In the genomic region with DNA sequence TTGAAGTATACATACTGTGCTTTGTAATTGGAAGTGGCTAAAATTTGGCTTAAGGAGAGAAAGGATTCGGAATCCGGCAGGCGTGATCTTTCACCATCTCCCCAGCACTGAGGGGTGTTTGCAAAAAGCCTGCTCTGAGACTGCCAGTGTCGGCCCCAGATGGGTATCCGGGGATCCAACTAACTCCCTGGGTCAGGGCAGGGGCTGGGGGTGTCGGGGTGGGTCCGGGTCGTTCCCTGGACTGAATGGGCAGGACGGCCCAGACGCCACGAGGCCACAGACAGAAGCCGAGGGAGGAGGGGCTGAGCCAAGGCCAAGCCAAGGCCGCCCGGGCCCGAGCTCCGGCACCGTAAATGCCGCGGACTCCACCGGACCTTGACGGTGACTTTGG, we compare ENCODE assay signal across 8 cellular contexts. TPM values are rescaled to one million over a fixed set of nuclear protein-coding genes. Genes with fewer than 3 reads are reported as not detected.
DNase-seq lines count a peak whose midpoint lies in the region; ATAC-seq and TF ChIP-seq lines count a peak whose summit lies in the region.

No MANE protein-coding gene starts in this region.

- intact Hi-C loops in esophagus muscularis mucosa (cut with DNase I), result loop anchor here (5.0 to 10.0 kb wide), 2 partner anchors 195 to 222 kb away; a partner anchor contains a TSS

- H3K79me1 ChIP-seq in neuronal stem cell (ENCODE audit: low read depth, low read length), result peaks cover 4% of the 10 kb centered on the region

- POLR2A ChIA-PET in HEK293 (lab: Yijun Ruan, JAX), result interaction anchor here (0.6 to 2.1 kb wide), 4 partner anchors 9 to 522 kb away, joined by 3 to 12 read pairs (median 5); a partner anchor contains a TSS
- POLR2A ChIA-PET in RWPE1 (lab: Yijun Ruan, JAX; ENCODE audit: low non-redundant PET), result interaction anchor here (1.2 kb wide), 1 partner anchor 9 kb away, joined by 4 read pairs; no protein-coding TSS in a partner anchor

- CTCF ChIA-PET in HEK293 (lab: Yijun Ruan, JAX) (interaction anchor here (1.8 kb wide), 1 partner anchor 9 kb away, joined by 16 read pairs; no protein-coding TSS in a partner anchor), RWPE1 (lab: Yijun Ruan, JAX) (interaction anchor here (1.3 kb wide), 1 partner anchor 14 kb away, joined by 3 read pairs; no protein-coding TSS in a partner anchor)

- H2BK120ac ChIP-seq in neuronal stem cell (ENCODE audit: low read depth, low read length), result no peak overlapping the region

- H3K4me2 ChIP-seq in DND-41 (ENCODE audit: insufficient read depth, low read length) (peak overlapping the region; percentile 86), neuronal stem cell (ENCODE audit: insufficient read depth, low read length, poor library complexity, severe bottlenecking) (peak overlapping the region; percentile 50)

- H3K9ac ChIP-seq in DND-41 (ENCODE audit: low read depth, low read length), result peak overlapping the region; percentile 73
- H3K9ac ChIP-seq in neuronal stem cell (ENCODE audit: low read depth, low read length, poor library complexity), result peak overlapping the region; percentile 95

- peak overlapping the region; percentile 96 for H3K23ac ChIP-seq in neuronal stem cell (ENCODE audit: low read depth, low read length, poor library complexity)

- no peaks in the 10 kb centered on the region for H3K27me3 ChIP-seq in DND-41 (ENCODE audit: insufficient read depth, low read length, poor library complexity)
- H3K27me3 ChIP-seq in esophagus muscularis mucosa, result no peaks in the 10 kb centered on the region
- H3K27me3 ChIP-seq in neuronal stem cell (ENCODE audit: control insufficient read depth in 3 of 3, insufficient read depth in 3 of 3, low read depth in 1 of 3, low read length in 3 of 3), result no peaks in the 10 kb centered on the region

- peak; percentile 4 for ATAC-seq in DND-41 (ENCODE audit: insufficient read depth, low read depth)

- H3K9me3 ChIP-seq in DND-41 (ENCODE audit: insufficient read depth, low read length, severe bottlenecking) (no peaks in the 10 kb centered on the region), HEK293 (ENCODE audit: control insufficient read depth, insufficient read depth, low read depth, low read length) (no peaks in the 10 kb centered on the region), esophagus muscularis mucosa (no peaks in the 10 kb centered on the region), neuronal stem cell (replicated peaks in 1 of 2; ENCODE audit: control insufficient read depth in 2 of 2, insufficient read depth in 1 of 2, low read depth in 1 of 2, low read length in 2 of 2) (no peaks in the 10 kb centered on the region)

- H3K36me3 ChIP-seq in DND-41 (ENCODE audit: insufficient read depth, low read length), result peaks cover 33% of the 10 kb centered on the region
- H3K36me3 ChIP-seq in HEK293 (ENCODE audit: control insufficient read depth in 2 of 2, insufficient read depth in 1 of 2, low read length in 2 of 2), result peaks cover 12 to 38% of the 10 kb centered on the region in 2 experiments; a peak in 2 of 3 replicates
- peaks cover 35 to 43% (median 42%) of the 10 kb centered on the region in 4 donors for H3K36me3 ChIP-seq in esophagus muscularis mucosa
- peaks cover 25 to 45% of the 10 kb centered on the region in 2 donors for H3K36me3 ChIP-seq in neuronal stem cell (replicated peaks in 1 of 2; ENCODE audit: control insufficient read depth in 2 of 2, insufficient read depth in 2 of 2, low read length in 2 of 2)

- no peak for TF ChIP-seq EP300 in esophagus muscularis mucosa (IDR thresholded peaks at IDR 0.05)

- peak overlapping the region; percentile 60 for H2AK5ac ChIP-seq in neuronal stem cell (ENCODE audit: low read depth, low read length)

- H3K18ac ChIP-seq in neuronal stem cell (ENCODE audit: low read length), result peak overlapping the region; percentile 92

- H2BK12ac ChIP-seq in neuronal stem cell (ENCODE audit: low read length), result no peak overlapping the region

- no peak overlapping the region for H2BK15ac ChIP-seq in neuronal stem cell (ENCODE audit: low read length)

- peaks cover 32% of the 10 kb centered on the region for H3K79me2 ChIP-seq in DND-41 (ENCODE audit: insufficient read depth, low read length)

- WGBS in esophagus muscularis mucosa, result 4% methylated on average over 12 of the region's 21 CpGs
- WGBS in neuronal stem cell (ENCODE audit: extremely low coverage in 2 of 2, insufficient read length in 2 of 2, insufficient replicate concordance in 1 of 2), 2 donors, result no CpG with 5 or more reads among the region's 21 CpGs

- H3K4ac ChIP-seq in neuronal stem cell (ENCODE audit: low read length), result no peak overlapping the region

- H3K27ac ChIP-seq in DND-41 (ENCODE audit: low read length) (peak overlapping the region; percentile 73), HEK293 (ENCODE audit: extremely low read depth, low read depth, low read length) (peak overlapping the region; percentile 64), RWPE1 (peak overlapping the region; percentile 84), esophagus muscularis mucosa (replicated peaks in 1 of 4) (peak overlapping the region; percentile 80 to 90 (median 86)), neuronal stem cell (replicated peaks; ENCODE audit: low read length) (no peak overlapping the region)

- H3K14ac ChIP-seq in neuronal stem cell (ENCODE audit: low read length), result peak overlapping the region; percentile 77

- H4K20me1 ChIP-seq in DND-41 (ENCODE audit: insufficient read depth, low read length), result peaks cover 6% of the 10 kb centered on the region; the same call in 1 of the 2 replicates

- no peak overlapping the region for H2BK5ac ChIP-seq in neuronal stem cell (ENCODE audit: low read length)

- no peak overlapping the region for H4K91ac ChIP-seq in neuronal stem cell (ENCODE audit: low read depth, low read length, poor library complexity)

- no peak overlapping the region for H4K8ac ChIP-seq in neuronal stem cell (ENCODE audit: low read depth, low read length)

- TF ChIP-seq CTCF in DND-41 (IDR thresholded peaks at IDR 0.05; ENCODE audit: borderline replicate concordance, extremely low read depth, low read length, poor library complexity, severe bottlenecking) (no peak), HEK293 (tag by site-specific recombination; IDR thresholded peaks at IDR 0.05) (no peak), RWPE1 (conservative IDR thresholded peaks at IDR 0.05; ENCODE audit: low read depth) (no peak), esophagus muscularis mucosa (IDR thresholded peaks at IDR 0.05) (no peak)

- no peak for TF ChIP-seq POLR2A in esophagus muscularis mucosa (IDR thresholded peaks at IDR 0.05; ENCODE audit: low read depth)

- DNase-seq in DND-41 (no peak), RWPE1 (ENCODE audit: low spot score) (peak; percentile 41), esophagus muscularis mucosa (ENCODE audit: extremely low spot score) (no peak), neuronal stem cell (ENCODE audit: low spot score) (peak; percentile 21), NCI-H1694 treated with DMSO at 0.1 percent for 48 hours (lab: John Stamatoyannopoulos, UW) (no peak), mucosa of gallbladder (ENCODE audit: low spot score) (no peak), inferior parietal cortex (ENCODE audit: extremely low spot score) (no peak)

- H3K4me3 ChIP-seq in DND-41 (ENCODE audit: low read depth in 1 of 2, low read length in 2 of 2), result peak overlapping the region; percentile 72 to 82; a peak in 3 of 4 replicates
- peak overlapping the region; percentile 91 for H3K4me3 ChIP-seq in HEK293 (ENCODE audit: low read depth, low read length)
- H3K4me3 ChIP-seq in esophagus muscularis mucosa, result peak overlapping the region; percentile 75 to 84 (median 82)
- peak overlapping the region; percentile 70 to 100 for H3K4me3 ChIP-seq in neuronal stem cell (ENCODE audit: low read length in 2 of 2)

- H2AFZ ChIP-seq in DND-41 (ENCODE audit: low read depth, low read length), result peak overlapping the region; percentile 62
- H2AFZ ChIP-seq in neuronal stem cell (ENCODE audit: low read length), result peak overlapping the region; percentile 85

- peaks cover 48% of the 10 kb centered on the region for H3K4me1 ChIP-seq in DND-41 (ENCODE audit: insufficient read depth, low read length)
- no peaks in the 10 kb centered on the region; the same call in 1 of the 2 replicates for H3K4me1 ChIP-seq in HEK293 (ENCODE audit: control insufficient read depth, insufficient read depth, low read length)
- H3K4me1 ChIP-seq in esophagus muscularis mucosa, result peaks cover 46 to 56% (median 52%) of the 10 kb centered on the region in 4 donors
- peaks cover 4 to 9% of the 10 kb centered on the region in 2 donors for H3K4me1 ChIP-seq in neuronal stem cell (ENCODE audit: control insufficient read depth in 2 of 2, insufficient read depth in 1 of 2, low read depth in 1 of 2, low read length in 2 of 2)

TF ChIP-seq in HEK293, 187 proteins besides CTCF, POLR2A, EP300 and RAD21 (continues in another document):
- TF ChIP-seq ZXDB (tag by site-specific recombination; IDR thresholded peaks at IDR 0.05) (peak; percentile 27; the same call in 1 of the 2 replicates), ZNF776 (tag by site-specific recombination; IDR thresholded peaks at IDR 0.05; ENCODE audit: borderline replicate concordance) (no peak)

RNA-seq across cellular contexts. Expression of a gene that starts 0.3 kb away (rescaled TPM):
- total RNA-seq in esophagus muscularis mucosa, result 100 to 1,000 TPM; 110 to 227 (median 214) TPM
- polyA plus RNA-seq in neuronal stem cell (2013, experiment 1 of 2), result 171 TPM
- polyA plus RNA-seq in neuronal stem cell (2013, experiment 2 of 2), result 170 TPM
- 481 TPM for total RNA-seq in mucosa of gallbladder

RNA-seq across cellular contexts. Expression of a gene that starts 10.9 kb away (rescaled TPM):
- total RNA-seq in esophagus muscularis mucosa (under 1 TPM in 3 of 4 donors, not detected in 1; 0.19 to 0.42 (median 0.33) TPM), mucosa of gallbladder (1.0 TPM)
- 3.1 TPM for polyA plus RNA-seq in neuronal stem cell (2013, experiment 1 of 2)
- 3.0 TPM for polyA plus RNA-seq in neuronal stem cell (2013, experiment 2 of 2)

Comparison
In these comparisons a context has a peak if more than half of its experiments do, and no peak if none do; other contexts are left out.
1. DNase-seq: peak in RWPE1 (single experiment) and neuronal stem cell (single experiment); none in DND-41 (single experiment), esophagus muscularis mucosa (single experiment), NCI-H1694 treated with DMSO at 0.1 percent for 48 hours (single experiment), mucosa of gallbladder (single experiment) and inferior parietal cortex (single experiment).
2. Peak in every context shown above with its lines, with median percentiles within 50 percentile points of each other: H3K4me3 ChIP-seq.